Comparison of ENCODE assay signal across 15 cellular contexts in the genomic region with DNA sequence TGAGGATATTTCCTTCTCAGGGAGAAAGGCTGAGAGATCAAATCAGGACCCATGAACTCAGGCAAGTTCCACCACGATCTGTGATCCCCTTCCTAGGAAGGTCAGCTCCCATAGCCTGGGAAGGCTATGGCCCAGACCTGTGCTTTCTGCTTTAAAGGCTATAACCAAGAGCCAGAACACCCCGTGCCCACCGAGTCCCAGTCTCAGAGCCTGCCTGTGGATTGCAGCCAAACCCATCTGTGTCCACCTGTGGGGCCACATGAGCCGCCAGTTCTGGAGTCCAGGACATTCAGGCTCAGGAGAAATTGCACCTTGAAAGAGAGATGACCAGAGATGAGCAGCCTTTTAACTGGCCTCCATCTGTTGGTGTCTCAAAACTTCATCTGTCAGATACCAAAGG. TPM values are rescaled to one million over a fixed set of nuclear protein-coding genes. Genes with fewer than 3 reads are reported as not detected.
"Had no signal": no experiment of that assay in that cellular context is flagged by ENCODE, and none has a peak within 500 bp of the region (broad histone marks: within the 10 kb centered on the region; RNA-seq: fewer than 3 reads in every experiment).

No MANE protein-coding gene starts in this region.

- H3K36me3 Mint-ChIP-seq: neural progenitor cell had no signal

- H3K4me3 ChIP-seq: adrenal gland, neural progenitor cell, pancreas, SK-N-MC, testis had no signal

- H3K4me3 Mint-ChIP-seq: activated CD4-positive, alpha-beta memory T cell treated with anti-CD3 and anti-CD28 coated beads, Interleukin-2, amount 10 ng/mL, durations not matched to agents 7 days and 5 days; effector memory CD8-positive, alpha-beta T cell; neural progenitor cell had no signal

- H3K27ac Mint-ChIP-seq: effector memory CD8-positive, alpha-beta T cell; neural progenitor cell had no signal

- H3K27ac ChIP-seq: adrenal gland, neural progenitor cell, pancreas, SK-N-MC, testis had no signal

- H3K27me3 ChIP-seq: pancreas, testis had no signal

- ATAC-seq: effector memory CD8-positive, alpha-beta T cell; left ventricle myocardium superior; pancreas; stimulated activated naive CD8-positive, alpha-beta T cell treated with anti-CD3 and anti-CD28 coated beads, Interleukin-15, Interleukin-2, amounts not matched to agents 100 U/mL and 50 U/mL, for 24 hours had no signal

- H3K9me3 Mint-ChIP-seq: effector memory CD8-positive, alpha-beta T cell; neural progenitor cell had no signal

- H3K4me1 ChIP-seq: neural progenitor cell, testis had no signal

- H3K9me3 ChIP-seq: adrenal gland, pancreas, testis had no signal

- H3K36me3 ChIP-seq: adrenal gland, neural progenitor cell, pancreas had no signal

- DNase-seq: activated CD4-positive, alpha-beta memory T cell treated with anti-CD3 and anti-CD28 coated beads, Interleukin-2, amount 10 ng/mL, durations not matched to agents 7 days and 5 days; activated CD4-positive, CD25-positive, alpha-beta regulatory T cell; central memory CD4-positive, alpha-beta T cell; effector memory CD8-positive, alpha-beta T cell; left ventricle myocardium superior; mesenchymal stem cell; pancreas; stimulated activated CD4-positive, alpha-beta T cell treated with anti-CD3 and anti-CD28 coated beads, Interleukin-4, amount 100 ng/mL, for 1 hour; stimulated activated CD8-positive, alpha-beta memory T cell treated with anti-CD3 and anti-CD28 coated beads, Interleukin-4, amount 100 ng/mL, for 48 hours; stimulated activated naive CD8-positive, alpha-beta T cell treated with anti-CD3 and anti-CD28 coated beads, Interleukin-15, Interleukin-2, amounts not matched to agents 100 U/mL and 50 U/mL, for 24 hours; testis had no signal

RNA-seq across cellular contexts. Expression of gene MAL, which starts 46.9 kb away (rescaled TPM):
- polyA plus RNA-seq: keratinocyte had no signal
